In genomic region chr18:60003610-60004185, GRCh38 we compare ENCODE assay signal across 18 cellular contexts.
A peak's percentile ranks its signal among the peaks of the same experiment; 100 is the strongest.
DNase-seq lines count a peak whose midpoint lies in the region; ATAC-seq, FAIRE-seq and TF ChIP-seq lines count a peak whose summit lies in the region.
"Had no signal": no experiment of that assay in that cellular context is flagged by ENCODE, and none has a peak within 500 bp of the region (broad histone marks: within the 10 kb centered on the region; RNA-seq: fewer than 3 reads in every experiment).

No MANE protein-coding gene starts in this region.

- H3K9me3 ChIP-seq in neural progenitor cell (ENCODE audit: low read depth): no peaks in the 10 kb centered on the region

- POLR2A ChIA-PET in WTC11 (lab: Charles Lee): no interaction called here

- H3K4me2 ChIP-seq in neural progenitor cell: no peak overlapping the region
- H3K4me2 ChIP-seq: BLaER1 had no signal

- CTCF ChIA-PET in WTC11 (lab: Charles Lee): interaction anchor here (0.6 to 2.1 kb wide), 7 partner anchors 8 to 547 kb away, joined by 3 to 10 read pairs (median 3); no protein-coding TSS in a partner anchor

- H2AFZ ChIP-seq in neural progenitor cell (replicated peaks): no peak overlapping the region

- H3K9me3 Mint-ChIP-seq in WTC11 (peaks cover 36% of the 10 kb centered on the region), neural progenitor cell (peaks cover 20% of the 10 kb centered on the region)

- DNase-seq in D721Med (ENCODE audit: insufficient read length, low spot score) (no peak), NCI-H82 (lab: John Stamatoyannopoulos, UW) (peak; percentile 91), WTC11 (ENCODE audit: low spot score) (peak; percentile 28), neural progenitor cell (ENCODE audit: low spot score) (peak; percentile 4), kidney glomerular epithelial cell (lab: John Stamatoyannopoulos, UW) (no peak), EL (no peak), NCI-H2171 (lab: John Stamatoyannopoulos, UW) (no peak)
- DNase-seq in stimulated activated naive CD4-positive, alpha-beta T cell treated with Interleukin-2 at 50 U/mL for 16 hours (lab: John Stamatoyannopoulos, UW): no peak
- DNase-seq: CD4-positive, alpha-beta memory T cell; DND-41 had no signal

- H3F3A ChIP-seq in neural progenitor cell (ENCODE audit: low read depth): no peaks in the 10 kb centered on the region

- ATAC-seq in WTC11: peak; percentile 87
- ATAC-seq: HepG2 had no signal

- H3K36me3 ChIP-seq in neural progenitor cell: no peaks in the 10 kb centered on the region
- H3K36me3 ChIP-seq: BLaER1 had no signal

- no peaks in the 10 kb centered on the region for H3K4me1 Mint-ChIP-seq in WTC11
- H3K4me1 Mint-ChIP-seq in neural progenitor cell: no peaks in the 10 kb centered on the region
- H3K4me1 Mint-ChIP-seq: CD14-positive monocyte; CD4-positive, alpha-beta memory T cell had no signal

- no peaks in the 10 kb centered on the region for H3K27me3 Mint-ChIP-seq in WTC11 (ENCODE audit: low read depth)
- peaks cover 5% of the 10 kb centered on the region for H3K27me3 Mint-ChIP-seq in neural progenitor cell (ENCODE audit: insufficient read depth, low read depth)

- H3K9ac ChIP-seq in neural progenitor cell: no peak overlapping the region
- H3K9ac ChIP-seq: BLaER1 had no signal

- no peaks in the 10 kb centered on the region for H3K79me2 ChIP-seq in neural progenitor cell (ENCODE audit: low read depth)

- H3K27ac ChIP-seq in neural progenitor cell: no peak overlapping the region
- H3K27ac ChIP-seq: 22Rv1, BLaER1 had no signal

- H3K4me3 ChIP-seq in neural progenitor cell: no peak overlapping the region
- H3K4me3 ChIP-seq: BLaER1 had no signal

- TF ChIP-seq CTCF in D721Med (IDR thresholded peaks at IDR 0.05; ENCODE audit: insufficient read depth, missing control alignments): no peak
- TF ChIP-seq CTCF in WTC11 (IDR thresholded peaks at IDR 0.05): no peak
- no peak for TF ChIP-seq CTCF in neural progenitor cell (IDR thresholded peaks at IDR 0.05)

- FAIRE-seq in D721Med (lab: Jason Lieb, UNC): peak; percentile 88
- FAIRE-seq: G401.6, GM12891, GM19239, H54, HepG2 had no signal

- no peaks in the 10 kb centered on the region for H3K27me3 ChIP-seq in neural progenitor cell
- H3K27me3 ChIP-seq: BLaER1 had no signal

- peaks cover 10% of the 10 kb centered on the region for H3K36me3 Mint-ChIP-seq in WTC11
- no peaks in the 10 kb centered on the region for H3K36me3 Mint-ChIP-seq in neural progenitor cell
- H3K36me3 Mint-ChIP-seq: CD14-positive monocyte; CD4-positive, alpha-beta memory T cell had no signal

- H4K20me1 ChIP-seq in neural progenitor cell (ENCODE audit: low read depth): no peaks in the 10 kb centered on the region
- H4K20me1 ChIP-seq: BLaER1 had no signal

- H3K4me1 ChIP-seq in neural progenitor cell: no peaks in the 10 kb centered on the region
- H3K4me1 ChIP-seq: BLaER1 had no signal

- H3K27ac Mint-ChIP-seq in WTC11 (no peak overlapping the region), neural progenitor cell (no peak overlapping the region)
- H3K27ac Mint-ChIP-seq: CD14-positive monocyte had no signal

- H3K4me3 Mint-ChIP-seq in WTC11: no peak overlapping the region
- H3K4me3 Mint-ChIP-seq in neural progenitor cell: no peak overlapping the region
- H3K4me3 Mint-ChIP-seq: CD14-positive monocyte; CD4-positive, alpha-beta memory T cell had no signal

TF ChIP-seq in WTC11, 78 proteins besides CTCF, POLR2A, EP300 and RAD21:
- TF ChIP-seq ZNF423 (CRISPR knock-in tag; IDR thresholded peaks at IDR 0.05) (peak; percentile 85), ZNF138 (CRISPR knock-in tag; conservative IDR thresholded peaks at IDR 0.05) (no peak), ZNF396 (CRISPR knock-in tag; IDR thresholded peaks at IDR 0.05; ENCODE audit: borderline replicate concordance) (no peak), OVOL2 (CRISPR knock-in tag; IDR thresholded peaks at IDR 0.05; ENCODE audit: borderline replicate concordance) (no peak), RELA (CRISPR knock-in tag; IDR thresholded peaks at IDR 0.05; ENCODE audit: borderline replicate concordance) (no peak), ESRRA (CRISPR knock-in tag; IDR thresholded peaks at IDR 0.05; ENCODE audit: borderline replicate concordance) (no peak)

Comparison
In these comparisons a context has a peak if more than half of its experiments do, and no peak if none do; other contexts are left out.
1. DNase-seq: peak in NCI-H82 (single experiment), WTC11 (single experiment) and neural progenitor cell (single experiment); none in D721Med (single experiment), stimulated activated naive CD4-positive, alpha-beta T cell treated with Interleukin-2 at 50 U/mL for 16 hours (single experiment), kidney glomerular epithelial cell (single experiment), EL (single experiment) and NCI-H2171 (single experiment).